Comparison of ENCODE assay signal across 15 cellular contexts in genomic region chr1:31799196-31799894, GRCh38. TPM values are rescaled to one million over a fixed set of nuclear protein-coding genes. Genes with fewer than 3 reads are reported as not detected.
DNase-seq lines count a peak whose midpoint lies in the region; ATAC-seq and TF ChIP-seq lines count a peak whose summit lies in the region.
"Had no signal": no experiment of that assay in that cellular context is flagged by ENCODE, and none has a peak within 500 bp of the region (broad histone marks: within the 10 kb centered on the region; RNA-seq: fewer than 3 reads in every experiment).

No MANE protein-coding gene starts in this region.

- intact Hi-C loops in IMR-90 (cut with micrococcal nuclease) = loop anchor here (2.0 to 10.0 kb wide), 3 partner anchors 137 to 365 kb away; no protein-coding TSS in a partner anchor
- intact Hi-C loops in dendritic cell treated with granulocyte-macrophage colony-stimulating factor and Interleukin-4, amounts not matched to agents 40 ng/mL and 50 ng/mL, for 4 days (cut with micrococcal nuclease) = no loop called here
- intact Hi-C loops in CD14-positive monocyte (cut with micrococcal nuclease) = loop anchor here in 1 of 2 donors (10.0 kb wide), 1 partner anchor 235 kb away; no protein-coding TSS in a partner anchor

- peak overlapping the region; percentile 87 for H3K4ac ChIP-seq in IMR-90 (ENCODE audit: low read depth, low read length)

- H3K23ac ChIP-seq in IMR-90 (ENCODE audit: low read depth, low read length) = peak overlapping the region; percentile 86

- no peaks in the 10 kb centered on the region for H3K36me3 Mint-ChIP-seq in dendritic cell treated with granulocyte-macrophage colony-stimulating factor and Interleukin-4, amounts not matched to agents 40 ng/mL and 50 ng/mL, for 4 days (ENCODE audit: low read depth)
- H3K36me3 Mint-ChIP-seq in CD14-positive monocyte = no peaks in the 10 kb centered on the region
- H3K36me3 Mint-ChIP-seq: activated CD8-positive, alpha-beta memory T cell treated with anti-CD3 and anti-CD28 coated beads, Interleukin-2, amount 10 ng/mL, durations not matched to agents 7 days and 5 days; stimulated activated memory B cell treated with anti-CD40 and anti-IgM and Interleukin-4, amounts not matched to agents 10 μg/mL and 1 μg/mL and 100 μg/mL, for 72 hours had no signal

- DNase-seq in AG04450 (ENCODE audit: low read depth, low spot score) (no peak), IMR-90 (no peak), osteoblast (ENCODE audit: insufficient read length, low spot score, missing footprints) (peak; percentile 51), SJCRH30 (no peak), CD14-positive monocyte (ENCODE audit: low spot score) (no peak)
- DNase-seq in stimulated activated CD4-positive, alpha-beta T cell treated with anti-CD3 and anti-CD28 coated beads, Interleukin-15, amount 100 ng/mL, for 24 hours = no peak
- DNase-seq: H9, NCI-H1436, NCI-H524 treated with DMSO at 0.1 percent for 48 hours, Right ventricle myocardium superior had no signal

- CTCF ChIA-PET in AG04450 (lab: Charles Lee) = interaction anchor here (0.7 to 2.5 kb wide), 8 partner anchors 10 to 264 kb away, joined by 3 to 16 read pairs (median 4); partner anchors contain the start of genes ADGRB2 and SPOCD1
- CTCF ChIA-PET in IMR-90 (lab: Yijun Ruan, JAX) = interaction anchor here (1.4 to 2.5 kb wide), 2 partner anchors 10 to 18 kb away, joined by 3 to 11 read pairs; no protein-coding TSS in a partner anchor

- dilution Hi-C loops in IMR-90 (cut with HindIII; ENCODE audit: low sequenced_read_pairs, unreplicated experiment) = no loop called here

- peak overlapping the region; percentile 84 for H4K91ac ChIP-seq in IMR-90 (ENCODE audit: insufficient read depth, low read depth, low read length)

- peak overlapping the region; percentile 64 for H3K18ac ChIP-seq in IMR-90 (ENCODE audit: low read depth, low read length)

- ATAC-seq in IMR-90 (ENCODE audit: low read depth) (peak; percentile 3; the same call in 1 of the 2 replicates), GM18502 (IDR thresholded peaks at IDR 0.05; ENCODE audit: poor library complexity, unreplicated experiment) (no peak)
- ATAC-seq: stimulated activated memory B cell treated with anti-CD40 and anti-IgM and Interleukin-4, amounts not matched to agents 10 μg/mL and 1 μg/mL and 100 μg/mL, for 72 hours had no signal

- in situ Hi-C loops in IMR-90 (cut with MboI; ENCODE audit: low sequenced_read_pairs) = no loop called here

- H3K27ac ChIP-seq in AG04450 (ENCODE audit: low read depth, low read length) = peak overlapping the region; percentile 97
- peak overlapping the region; percentile 77 for H3K27ac ChIP-seq in IMR-90 (ENCODE audit: insufficient read depth, low read length)
- H3K27ac ChIP-seq in osteoblast (ENCODE audit: low read depth, low read length) = peak overlapping the region; percentile 91
- no peak overlapping the region for H3K27ac ChIP-seq in SJCRH30

- peaks cover 13% of the 10 kb centered on the region for H4K20me1 ChIP-seq in IMR-90 (ENCODE audit: insufficient read depth, low read length)
- H4K20me1 ChIP-seq in osteoblast (ENCODE audit: insufficient read depth, low read length) = peaks cover 24% of the 10 kb centered on the region

- H4K8ac ChIP-seq in IMR-90 (ENCODE audit: low read depth in 2 of 2, low read length in 2 of 2) = peak overlapping the region; percentile 93 to 96

- H2AFZ ChIP-seq in IMR-90 (replicated peaks; ENCODE audit: low read length, poor library complexity) (peak overlapping the region; percentile 90), osteoblast (ENCODE audit: low read length) (peak overlapping the region; percentile 85)

- no peaks in the 10 kb centered on the region; the same call in 1 of the 2 replicates for H3K9me3 ChIP-seq in AG04450 (ENCODE audit: control insufficient read depth, insufficient read depth, low read length)
- no peaks in the 10 kb centered on the region for H3K9me3 ChIP-seq in IMR-90 (ENCODE audit: control insufficient read depth, insufficient read depth, low read length)
- H3K9me3 ChIP-seq in osteoblast (ENCODE audit: low read depth, low read length) = no peaks in the 10 kb centered on the region
- no peaks in the 10 kb centered on the region for H3K9me3 ChIP-seq in SJCRH30 (replicated peaks)

- H3K4me1 ChIP-seq in IMR-90 (ENCODE audit: control insufficient read depth, insufficient read depth, low read length) = peaks cover 32% of the 10 kb centered on the region
- H3K4me1 ChIP-seq in osteoblast (ENCODE audit: insufficient read depth, low read length) = peaks cover 45% of the 10 kb centered on the region
- peaks cover 6% of the 10 kb centered on the region; the same call in 1 of the 2 replicates for H3K4me1 ChIP-seq in SJCRH30

- H2BK5ac ChIP-seq in IMR-90 (ENCODE audit: low read depth, low read length, poor library complexity, severe bottlenecking) = peak overlapping the region; percentile 80

- peak overlapping the region; percentile 8 for H3K27ac Mint-ChIP-seq in dendritic cell treated with granulocyte-macrophage colony-stimulating factor and Interleukin-4, amounts not matched to agents 40 ng/mL and 50 ng/mL, for 4 days
- no peak overlapping the region for H3K27ac Mint-ChIP-seq in CD14-positive monocyte
- H3K27ac Mint-ChIP-seq: activated CD8-positive, alpha-beta memory T cell treated with anti-CD3 and anti-CD28 coated beads, Interleukin-2, amount 10 ng/mL, durations not matched to agents 7 days and 5 days; activated naive CD8-positive, alpha-beta T cell treated with anti-CD3 and anti-CD28 coated beads, Interleukin-2, amount 50 U/mL, for 24 hours; H9; stimulated activated memory B cell treated with anti-CD40 and anti-IgM and Interleukin-4, amounts not matched to agents 10 μg/mL and 1 μg/mL and 100 μg/mL, for 72 hours had no signal

- H4K5ac ChIP-seq in IMR-90 (ENCODE audit: low read depth, low read length) = peak overlapping the region; percentile 71

- peak overlapping the region; percentile 41 for H3K9ac ChIP-seq in IMR-90 (ENCODE audit: low read depth, low read length)

- peak overlapping the region; percentile 92 for H2BK20ac ChIP-seq in IMR-90 (ENCODE audit: low read depth, low read length)

- H2BK15ac ChIP-seq in IMR-90 (ENCODE audit: low read depth, low read length) = peak overlapping the region; percentile 93; the same call in 2 of the 3 replicates

- BruUV-seq in IMR-90 (replicated peaks; lab: Mats Ljungman, UMichigan) = no TSS peak

- H3K4me2 ChIP-seq in IMR-90 (ENCODE audit: low read depth, low read length) (peak overlapping the region; percentile 68), osteoblast (ENCODE audit: insufficient read depth, low read length) (peak overlapping the region; percentile 91)

- H3K56ac ChIP-seq in IMR-90 (ENCODE audit: extremely low read depth, insufficient read depth, low read length) = peak overlapping the region; percentile 55; the same call in 1 of the 2 replicates

- peak overlapping the region; percentile 97 for H2AK9ac ChIP-seq in IMR-90 (replicated peaks; ENCODE audit: low read depth, low read length, poor library complexity)

- no peak for TF ChIP-seq RAD21 in IMR-90 (IDR thresholded peaks at IDR 0.05; ENCODE audit: low read length)

- H3K4me3 ChIP-seq in AG04450 (ENCODE audit: low read depth, low read length) = peak overlapping the region; percentile 88
- no peak overlapping the region for H3K4me3 ChIP-seq in IMR-90 (ENCODE audit: insufficient read depth, low read depth, low read length)
- peak overlapping the region; percentile 97 for H3K4me3 ChIP-seq in osteoblast (ENCODE audit: insufficient read depth, low read length)
- H3K4me3 ChIP-seq in SJCRH30 = no peak overlapping the region

- no peaks in the 10 kb centered on the region for H3K27me3 ChIP-seq in AG04450 (ENCODE audit: control insufficient read depth, insufficient read depth, low read length)
- no peaks in the 10 kb centered on the region for H3K27me3 ChIP-seq in IMR-90 (ENCODE audit: control insufficient read depth, insufficient read depth, low read length)
- H3K27me3 ChIP-seq in osteoblast (ENCODE audit: insufficient read depth, low read length) = no peaks in the 10 kb centered on the region
- peaks cover 38% of the 10 kb centered on the region for H3K27me3 ChIP-seq in SJCRH30

- no peak overlapping the region for H3K4me3 Mint-ChIP-seq in dendritic cell treated with granulocyte-macrophage colony-stimulating factor and Interleukin-4, amounts not matched to agents 40 ng/mL and 50 ng/mL, for 4 days
- no peak overlapping the region for H3K4me3 Mint-ChIP-seq in CD14-positive monocyte
- H3K4me3 Mint-ChIP-seq: activated CD8-positive, alpha-beta memory T cell treated with anti-CD3 and anti-CD28 coated beads, Interleukin-2, amount 10 ng/mL, durations not matched to agents 7 days and 5 days; activated naive CD8-positive, alpha-beta T cell treated with anti-CD3 and anti-CD28 coated beads, Interleukin-2, amount 50 U/mL, for 24 hours; H9; stimulated activated memory B cell treated with anti-CD40 and anti-IgM and Interleukin-4, amounts not matched to agents 10 μg/mL and 1 μg/mL and 100 μg/mL, for 72 hours had no signal

- H3K9me3 Mint-ChIP-seq in dendritic cell treated with granulocyte-macrophage colony-stimulating factor and Interleukin-4, amounts not matched to agents 40 ng/mL and 50 ng/mL, for 4 days = no peaks in the 10 kb centered on the region
- H3K9me3 Mint-ChIP-seq in CD14-positive monocyte = peaks cover 0 to 2% (median 0%) of the 10 kb centered on the region in 7 donors
- H3K9me3 Mint-ChIP-seq: activated naive CD8-positive, alpha-beta T cell treated with anti-CD3 and anti-CD28 coated beads, Interleukin-2, amount 50 U/mL, for 24 hours; H9; stimulated activated memory B cell treated with anti-CD40 and anti-IgM and Interleukin-4, amounts not matched to agents 10 μg/mL and 1 μg/mL and 100 μg/mL, for 72 hours had no signal

- peak overlapping the region; percentile 78 for H3K14ac ChIP-seq in IMR-90 (replicated peaks; ENCODE audit: low read depth, low read length)

- H3K27me3 Mint-ChIP-seq in dendritic cell treated with granulocyte-macrophage colony-stimulating factor and Interleukin-4, amounts not matched to agents 40 ng/mL and 50 ng/mL, for 4 days = peaks cover 62% of the 10 kb centered on the region
- peaks cover 18 to 41% (median 21%) of the 10 kb centered on the region in 3 donors for H3K27me3 Mint-ChIP-seq in CD14-positive monocyte (ENCODE audit: low read depth in 3 of 3)
- H3K27me3 Mint-ChIP-seq: activated naive CD8-positive, alpha-beta T cell treated with anti-CD3 and anti-CD28 coated beads, Interleukin-2, amount 50 U/mL, for 24 hours had no signal

- H2BK120ac ChIP-seq in IMR-90 (ENCODE audit: low read depth, low read length) = peak overlapping the region; percentile 91

- POLR2A ChIA-PET in AG04450 (lab: Yijun Ruan, JAX) = interaction anchor here (0.7 to 3.0 kb wide), 5 partner anchors 11 to 263 kb away, joined by 3 to 14 read pairs (median 7); partner anchors contain the start of gene KHDRBS1
- POLR2A ChIA-PET in IMR-90 (lab: Charles Lee; ENCODE audit: unreplicated experiment) = interaction anchor here (0.6 kb wide), 1 partner anchor 110 kb away, joined by 7 read pairs; no protein-coding TSS in a partner anchor

- H3K79me1 ChIP-seq in IMR-90 (ENCODE audit: low read depth in 1 of 2, low read length in 2 of 2) = peaks cover 11 to 44% of the 10 kb centered on the region in 2 experiments; a peak in 2 of 4 replicates

- TF ChIP-seq POLR2A in IMR-90 (IDR thresholded peaks at IDR 0.05; ENCODE audit: low read depth, low read length) = no peak

- H3K4me1 Mint-ChIP-seq in dendritic cell treated with granulocyte-macrophage colony-stimulating factor and Interleukin-4, amounts not matched to agents 40 ng/mL and 50 ng/mL, for 4 days (ENCODE audit: low read depth) = peaks cover 47% of the 10 kb centered on the region
- H3K4me1 Mint-ChIP-seq in CD14-positive monocyte = peaks cover 13% of the 10 kb centered on the region

- H3K79me2 ChIP-seq in osteoblast (ENCODE audit: insufficient read depth, low read length) = peaks cover 41% of the 10 kb centered on the region

- H2AK5ac ChIP-seq in IMR-90 (ENCODE audit: low read depth, low read length) = peak overlapping the region; percentile 87

- TF ChIP-seq CTCF in AG04450 (IDR thresholded peaks at IDR 0.05; ENCODE audit: low read depth, low read length) = no peak
- no peak for TF ChIP-seq CTCF in IMR-90 (conservative IDR thresholded peaks at IDR 0.05; ENCODE audit: low read depth, low read length)
- no peak for TF ChIP-seq CTCF in osteoblast (IDR thresholded peaks at IDR 0.05; ENCODE audit: extremely low read depth, low read depth, low read length)
- no peak for TF ChIP-seq CTCF in CD14-positive monocyte (IDR thresholded peaks at IDR 0.05)

- WGBS in IMR-90 (ENCODE audit: extremely low coverage in 2 of 2, insufficient read length in 1 of 2), 2 experiments = no CpG with 5 or more reads among the region's 9 CpGs

- H3K36me3 ChIP-seq in IMR-90 (ENCODE audit: control insufficient read depth, insufficient read depth, low read length) = peaks cover 1% of the 10 kb centered on the region; the same call in 1 of the 2 replicates
- peaks cover 23% of the 10 kb centered on the region for H3K36me3 ChIP-seq in osteoblast (ENCODE audit: insufficient read depth, low read length)
- H3K36me3 ChIP-seq in SJCRH30 = no peaks in the 10 kb centered on the region

- H3K9me1 ChIP-seq in IMR-90 (ENCODE audit: insufficient read depth, low read length) = peaks cover 18% of the 10 kb centered on the region

RNA-seq across cellular contexts. Expression of gene SPOCD1, which starts 16.5 kb away (rescaled TPM):
- polyA plus RNA-seq in AG04450 (2011; rRNA removed) = 78.8 and 98.5 TPM in 2 replicates
- 62.9 and 89.1 TPM in 2 replicates for polyA minus RNA-seq in AG04450 (2011; rRNA and poly(A)+ RNA removed)
- 42.2 and 59.7 TPM in 2 replicates for total RNA-seq in IMR-90 (2012; rRNA removed)
- 132 and 135 TPM in 2 replicates for polyA plus RNA-seq in IMR-90 (2012; rRNA removed)
- 61.6 and 91.4 TPM in 2 replicates for polyA plus RNA-seq in IMR-90 (2012; cell fraction: cytosol; rRNA removed)
- polyA plus RNA-seq in IMR-90 (2012; cell fraction: nucleus; rRNA removed; ENCODE audit: low replicate concordance) = 471 and 772 TPM in 2 replicates
- total RNA-seq in osteoblast = 58.6 and 67.8 TPM in 2 replicates
- 0.05 and 0.16 TPM in 2 replicates for total RNA-seq in SJCRH30 (2014; rRNA removed; shearing (Covaris generic))
- not detected for polyA plus RNA-seq in CD14-positive monocyte
- total RNA-seq: activated CD8-positive, alpha-beta memory T cell treated with anti-CD3 and anti-CD28 coated beads, Interleukin-2, amount 10 ng/mL, durations not matched to agents 7 days and 5 days; Right ventricle myocardium superior had no signal

RNA-seq across cellular contexts. Expression of gene ADGRB2, which starts 35.2 kb away (rescaled TPM):
- polyA plus RNA-seq in AG04450 (2011; rRNA removed) (5.4 and 7.2 TPM in 2 replicates), IMR-90 (2012; rRNA removed) (11.9 TPM in 2 replicates), CD14-positive monocyte (not detected)
- 6.6 and 7.8 TPM in 2 replicates for polyA minus RNA-seq in AG04450 (2011; rRNA and poly(A)+ RNA removed)
- total RNA-seq in IMR-90 (2012; rRNA removed) (2.2 and 2.5 TPM in 2 replicates), osteoblast (5.8 and 7.4 TPM in 2 replicates)
- polyA plus RNA-seq in IMR-90 (2012; cell fraction: cytosol; rRNA removed) = 6.4 and 15.9 TPM in 2 replicates
- 38.7 and 77.7 TPM in 2 replicates for polyA plus RNA-seq in IMR-90 (2012; cell fraction: nucleus; rRNA removed; ENCODE audit: low replicate concordance)
- total RNA-seq in SJCRH30 (2014; rRNA removed; shearing (Covaris generic)) = 0.73 and 1.1 TPM in 2 replicates

Comparison
In these comparisons a context has a peak if more than half of its experiments do, and no peak if none do; other contexts are left out.
1. H3K4me3 ChIP-seq: peak in AG04450 (single experiment) and osteoblast (single experiment); none in IMR-90 (single experiment) and SJCRH30 (single experiment).
2. RNA of gene SPOCD1, which starts 16.5 kb away (total RNA-seq): 42.2 to 59.7 TPM in IMR-90 and 58.6 to 67.8 TPM in osteoblast; 0.05 to 0.16 TPM in SJCRH30; every median in the first group is over 10 times any median in the second.